In the genomic region with DNA sequence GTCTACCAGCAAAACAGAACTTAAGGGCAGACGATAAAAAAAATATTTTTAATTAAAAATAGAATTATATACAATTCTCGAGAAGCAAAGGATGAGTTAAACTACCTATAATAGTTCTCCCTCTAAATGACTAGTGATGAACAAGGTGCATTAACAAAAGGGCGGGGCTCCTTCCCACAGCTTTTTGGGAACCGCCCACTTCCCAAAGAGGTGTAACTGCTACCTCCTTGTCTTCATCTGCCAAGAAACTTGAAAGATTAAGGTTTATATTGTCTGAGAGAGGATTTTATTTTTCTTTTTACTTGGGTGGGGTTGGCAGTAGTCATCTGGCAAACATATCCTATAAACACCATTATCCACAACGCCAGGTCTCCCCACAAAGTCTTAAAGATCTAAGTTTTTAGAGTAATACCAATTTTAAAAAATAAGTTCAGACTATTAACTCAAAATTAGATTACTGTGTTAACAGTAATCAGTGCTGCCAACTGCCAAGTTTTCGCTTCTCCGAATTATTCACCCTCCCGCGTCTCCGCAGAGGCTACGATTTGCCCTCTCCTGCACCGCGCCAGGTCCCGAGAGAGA, we compare ENCODE assay signal across 8 cellular contexts. TPM values are rescaled to one million over a fixed set of nuclear protein-coding genes. Genes with fewer than 3 reads are reported as not detected.
DNase-seq lines count a peak whose midpoint lies in the region; ATAC-seq and TF ChIP-seq lines count a peak whose summit lies in the region.

No MANE protein-coding gene starts in this region.

- DNase-seq in IMR-90 (no peak), fibroblast of villous mesenchyme (ENCODE audit: low read depth) (no peak), trophoblast cell (peak in 1 of 2 donors; percentile 50), NCI-H1048 (lab: John Stamatoyannopoulos, UW) (no peak), GM10266 (ENCODE audit: extremely low spot score) (no peak)
- peak; percentile 33 for DNase-seq in activated CD4-positive, alpha-beta memory T cell treated with anti-CD3 and anti-CD28 coated beads, Interleukin-2, amount 10 ng/mL, durations not matched to agents 7 days and 5 days

- no peaks in the 10 kb centered on the region; the same call in 1 of the 2 replicates for H3K9me1 ChIP-seq in IMR-90 (ENCODE audit: insufficient read depth, low read length)

- H3K27me3 Mint-ChIP-seq in activated CD4-positive, alpha-beta memory T cell treated with anti-CD3 and anti-CD28 coated beads, Interleukin-2, amount 10 ng/mL, durations not matched to agents 7 days and 5 days = peaks cover 2% of the 10 kb centered on the region

- no peak overlapping the region; the same call in 1 of the 2 replicates for H4K5ac ChIP-seq in IMR-90 (ENCODE audit: low read depth, low read length)

- H3K18ac ChIP-seq in IMR-90 (ENCODE audit: low read depth, low read length) (peak overlapping the region; percentile 35; the same call in 1 of the 2 replicates), trophoblast cell (ENCODE audit: low read length) (peak overlapping the region; percentile 14)

- POLR2A ChIA-PET in IMR-90 (lab: Charles Lee; ENCODE audit: unreplicated experiment) = no interaction called here
- POLR2A ChIA-PET in activated CD4-positive, alpha-beta memory T cell treated with anti-CD3 and anti-CD28 coated beads, Interleukin-2, amount 10 ng/mL, durations not matched to agents 7 days and 5 days (lab: Charles Lee) = interaction anchor here (1.1 to 1.4 kb wide), 4 partner anchors 18 to 512 kb away, joined by 3 to 6 read pairs (median 4); a partner anchor contains a TSS

- H2AFZ ChIP-seq in IMR-90 (replicated peaks; ENCODE audit: low read length, poor library complexity) (peak overlapping the region; percentile 93), trophoblast cell (ENCODE audit: insufficient read depth, low read length, poor library complexity) (peak overlapping the region; percentile 79)

- H3K36me3 ChIP-seq in BLaER1 treated with 17β-estradiol and CSF1 and Interleukin-3, amounts not matched to agents 10 nM and 100 nM = peaks cover 0 to 5% (median 0%) of the 10 kb centered on the region in 11 experiments; a peak in 1 of 22 replicates
- H3K36me3 ChIP-seq in IMR-90 (ENCODE audit: control insufficient read depth, insufficient read depth, low read length) (no peaks in the 10 kb centered on the region), trophoblast cell (ENCODE audit: control insufficient read depth in 1 of 2, insufficient read depth in 2 of 2, low read length in 2 of 2) (no peaks in the 10 kb centered on the region)

- H3K27me3 ChIP-seq in BLaER1 treated with 17β-estradiol and CSF1 and Interleukin-3, amounts not matched to agents 10 nM and 100 nM = no peaks in the 10 kb centered on the region
- H3K27me3 ChIP-seq in IMR-90 (ENCODE audit: control insufficient read depth, insufficient read depth, low read length) = no peaks in the 10 kb centered on the region
- H3K27me3 ChIP-seq in trophoblast cell (ENCODE audit: insufficient read depth, low read length) = no peaks in the 10 kb centered on the region

- H2BK15ac ChIP-seq in IMR-90 (ENCODE audit: low read depth, low read length) = no peak overlapping the region

- no TSS peak for BruUV-seq in IMR-90 (replicated peaks; lab: Mats Ljungman, UMichigan)

- ATAC-seq in IMR-90 (ENCODE audit: low read depth) (no peak), GM18909 (IDR thresholded peaks at IDR 0.05; ENCODE audit: poor library complexity, unreplicated experiment) (no peak)

- H2BK5ac ChIP-seq in IMR-90 (ENCODE audit: low read depth, low read length, poor library complexity, severe bottlenecking) (peak overlapping the region; percentile 65), trophoblast cell (ENCODE audit: low read depth, low read length, poor library complexity) (peak overlapping the region; percentile 76)

- H3K23ac ChIP-seq in IMR-90 (ENCODE audit: low read depth, low read length) (peak overlapping the region; percentile 88), trophoblast cell (ENCODE audit: low read length) (no peak overlapping the region)

- intact Hi-C loops in IMR-90 (cut with micrococcal nuclease) = loop anchor here (5.0 kb wide), 2 partner anchors 61 to 121 kb away; no protein-coding TSS in a partner anchor

- 3% methylated on average over 6 of the region's 14 CpGs; no CpG with 5 or more reads in 1 of the 2 experiments for WGBS in IMR-90 (ENCODE audit: extremely low coverage in 2 of 2, insufficient read length in 1 of 2), 2 experiments
- no CpG with 5 or more reads among the region's 14 CpGs for WGBS in trophoblast cell (ENCODE audit: extremely low coverage, insufficient coverage, insufficient read length)

- H4K8ac ChIP-seq in IMR-90 (ENCODE audit: low read depth in 2 of 2, low read length in 2 of 2) (peak overlapping the region in 1 of 2 experiments; percentile 82; a peak in 2 of 4 replicates), trophoblast cell (ENCODE audit: low read depth, low read length) (peak overlapping the region; percentile 78)

- CTCF ChIA-PET in IMR-90 (lab: Yijun Ruan, JAX) = interaction anchor here (2.9 kb wide), 1 partner anchor 10 kb away, joined by 10 read pairs; no protein-coding TSS in a partner anchor
- CTCF ChIA-PET in activated CD4-positive, alpha-beta memory T cell treated with anti-CD3 and anti-CD28 coated beads, Interleukin-2, amount 10 ng/mL, durations not matched to agents 7 days and 5 days (lab: Charles Lee) = interaction anchor here (1.6 to 2.8 kb wide), 3 partner anchors 11 to 18 kb away, joined by 5 to 23 read pairs (median 6); a partner anchor contains a TSS

- no peak overlapping the region for H2BK12ac ChIP-seq in trophoblast cell (ENCODE audit: low read length)

- TF ChIP-seq CTCF in IMR-90 (conservative IDR thresholded peaks at IDR 0.05; ENCODE audit: low read depth, low read length) (no peak), fibroblast of villous mesenchyme (IDR thresholded peaks at IDR 0.05; ENCODE audit: insufficient read depth, low read depth, low read length) (no peak), GM10266 (IDR thresholded peaks at IDR 0.05; ENCODE audit: control insufficient read depth, insufficient read depth, low read depth, missing control alignments) (no peak)

- H4K91ac ChIP-seq in IMR-90 (ENCODE audit: insufficient read depth, low read depth, low read length) (0 out of 2 replicates have a peak overlapping the region, but pooled peaks have one; percentile 68), trophoblast cell (ENCODE audit: low read depth, low read length) (no peak overlapping the region)

- H3K4me2 ChIP-seq in BLaER1 treated with 17β-estradiol and CSF1 and Interleukin-3, amounts not matched to agents 10 nM and 100 nM = peak overlapping the region; percentile 77 to 92 (median 87)
- H3K4me2 ChIP-seq in IMR-90 (ENCODE audit: low read depth, low read length) = peak overlapping the region; percentile 100
- peak overlapping the region; percentile 93 for H3K4me2 ChIP-seq in trophoblast cell (ENCODE audit: low read length)

- H3K56ac ChIP-seq in IMR-90 (ENCODE audit: extremely low read depth, insufficient read depth, low read length) = peak overlapping the region; percentile 51

- H2AK5ac ChIP-seq in IMR-90 (ENCODE audit: low read depth, low read length) (0 out of 2 replicates have a peak overlapping the region, but pooled peaks have one; percentile 7), trophoblast cell (ENCODE audit: low read length) (no peak overlapping the region)

- H3K27ac Mint-ChIP-seq in activated CD4-positive, alpha-beta memory T cell treated with anti-CD3 and anti-CD28 coated beads, Interleukin-2, amount 10 ng/mL, durations not matched to agents 7 days and 5 days = peak overlapping the region; percentile 92

- H3K14ac ChIP-seq in IMR-90 (replicated peaks; ENCODE audit: low read depth, low read length) (peak overlapping the region; percentile 55), trophoblast cell (ENCODE audit: low read length) (peak overlapping the region; percentile 80)

- in situ Hi-C loops in IMR-90 (cut with MboI; ENCODE audit: low sequenced_read_pairs) = loop anchor here (25.0 kb wide), 1 partner anchor 671 kb away; no protein-coding TSS in a partner anchor

- H2AK9ac ChIP-seq in IMR-90 (replicated peaks; ENCODE audit: low read depth, low read length, poor library complexity) = peak overlapping the region; percentile 71

- H3K9me3 Mint-ChIP-seq in activated CD4-positive, alpha-beta memory T cell treated with anti-CD3 and anti-CD28 coated beads, Interleukin-2, amount 10 ng/mL, durations not matched to agents 7 days and 5 days = no peaks in the 10 kb centered on the region

- H2BK120ac ChIP-seq in IMR-90 (ENCODE audit: low read depth, low read length) (0 out of 2 replicates have a peak overlapping the region, but pooled peaks have one; percentile 49), trophoblast cell (ENCODE audit: insufficient read depth, low read length, poor library complexity) (no peak overlapping the region)

- H4K20me1 ChIP-seq in BLaER1 treated with 17β-estradiol and CSF1 and Interleukin-3, amounts not matched to agents 10 nM and 100 nM = peaks cover 0 to 21% (median 6%) of the 10 kb centered on the region in 11 experiments; a peak in 6 of 22 replicates
- peaks cover 16% of the 10 kb centered on the region for H4K20me1 ChIP-seq in IMR-90 (ENCODE audit: insufficient read depth, low read length)

- dilution Hi-C loops in IMR-90 (cut with HindIII; ENCODE audit: low sequenced_read_pairs, unreplicated experiment) = no loop called here

- H3K27ac ChIP-seq in BLaER1 treated with 17β-estradiol and CSF1 and Interleukin-3, amounts not matched to agents 10 nM and 100 nM = peak overlapping the region; percentile 78 to 86 (median 82)
- H3K27ac ChIP-seq in IMR-90 (ENCODE audit: insufficient read depth, low read length) (peak overlapping the region; percentile 91), trophoblast cell (ENCODE audit: low read depth, low read length) (peak overlapping the region; percentile 73)

- H3K79me1 ChIP-seq in IMR-90 (ENCODE audit: low read depth in 1 of 2, low read length in 2 of 2) = peaks cover 7 to 25% of the 10 kb centered on the region in 2 experiments
- peaks cover 4% of the 10 kb centered on the region for H3K79me1 ChIP-seq in trophoblast cell (ENCODE audit: low read length)

- H2BK20ac ChIP-seq in IMR-90 (ENCODE audit: low read depth, low read length) = no peak overlapping the region

- TF ChIP-seq POLR2A in IMR-90 (IDR thresholded peaks at IDR 0.05; ENCODE audit: low read depth, low read length) = no peak

- peaks cover 13 to 27% (median 19%) of the 10 kb centered on the region in 10 experiments for H3K4me1 ChIP-seq in BLaER1 treated with 17β-estradiol and CSF1 and Interleukin-3, amounts not matched to agents 10 nM and 100 nM
- H3K4me1 ChIP-seq in IMR-90 (ENCODE audit: control insufficient read depth, insufficient read depth, low read length) (peaks cover 2% of the 10 kb centered on the region; the same call in 1 of the 2 replicates), trophoblast cell (ENCODE audit: control insufficient read depth in 1 of 2, insufficient read depth in 2 of 2, low read length in 2 of 2) (no peaks in the 10 kb centered on the region)

- peak overlapping the region; percentile 72 to 91 (median 80) for H3K4me3 ChIP-seq in BLaER1 treated with 17β-estradiol and CSF1 and Interleukin-3, amounts not matched to agents 10 nM and 100 nM
- H3K4me3 ChIP-seq in IMR-90 (ENCODE audit: insufficient read depth, low read depth, low read length) (peak overlapping the region; percentile 99), fibroblast of villous mesenchyme (ENCODE audit: low read depth, low read length) (peak overlapping the region; percentile 82), trophoblast cell (ENCODE audit: low read depth, low read length) (peak overlapping the region; percentile 74)

- no peak for TF ChIP-seq RAD21 in IMR-90 (IDR thresholded peaks at IDR 0.05; ENCODE audit: low read length)

- H3K4ac ChIP-seq in IMR-90 (ENCODE audit: low read depth, low read length) (peak overlapping the region; percentile 77), trophoblast cell (ENCODE audit: low read depth, low read length) (no peak overlapping the region)

- peak overlapping the region; percentile 82 to 91 (median 84) for H3K9ac ChIP-seq in BLaER1 treated with 17β-estradiol and CSF1 and Interleukin-3, amounts not matched to agents 10 nM and 100 nM
- peak overlapping the region; percentile 82 for H3K9ac ChIP-seq in IMR-90 (ENCODE audit: low read depth, low read length)
- peak overlapping the region; percentile 67 for H3K9ac ChIP-seq in trophoblast cell (ENCODE audit: low read length)

- H3K4me3 Mint-ChIP-seq in activated CD4-positive, alpha-beta memory T cell treated with anti-CD3 and anti-CD28 coated beads, Interleukin-2, amount 10 ng/mL, durations not matched to agents 7 days and 5 days = peak overlapping the region; percentile 98

- H3K9me3 ChIP-seq in BLaER1 treated with 17β-estradiol and CSF1 and Interleukin-3, amounts not matched to agents 10 nM and 100 nM (replicated peaks in 1 of 11) = peaks cover 0 to 4% (median 0%) of the 10 kb centered on the region in 11 experiments; a peak in 1 of 22 replicates
- H3K9me3 ChIP-seq in IMR-90 (ENCODE audit: control insufficient read depth, insufficient read depth, low read length) = no peaks in the 10 kb centered on the region
- no peaks in the 10 kb centered on the region for H3K9me3 ChIP-seq in trophoblast cell (ENCODE audit: insufficient read depth, low read depth, low read length)

- H3K36me3 Mint-ChIP-seq in activated CD4-positive, alpha-beta memory T cell treated with anti-CD3 and anti-CD28 coated beads, Interleukin-2, amount 10 ng/mL, durations not matched to agents 7 days and 5 days (ENCODE audit: low read depth) = peaks cover 3% of the 10 kb centered on the region

- H3K4me1 Mint-ChIP-seq in activated CD4-positive, alpha-beta memory T cell treated with anti-CD3 and anti-CD28 coated beads, Interleukin-2, amount 10 ng/mL, durations not matched to agents 7 days and 5 days = peaks cover 29% of the 10 kb centered on the region

- H3K79me2 ChIP-seq in trophoblast cell (ENCODE audit: control insufficient read depth, insufficient read depth, low read length, poor library complexity) = peaks cover 4% of the 10 kb centered on the region

- H4K12ac ChIP-seq in trophoblast cell (ENCODE audit: low read depth, low read length) = peak overlapping the region; percentile 69

RNA-seq across cellular contexts. Expression of a gene that starts 0.9 kb away (rescaled TPM):
- total RNA-seq in IMR-90 (2012; rRNA removed) (22.5 and 25.6 TPM in 2 replicates), fibroblast of villous mesenchyme (42.2 and 57.9 TPM in 2 replicates)
- 3.4 and 5.1 TPM in 2 replicates for polyA plus RNA-seq in IMR-90 (2012; rRNA removed)
- 0.82 and 0.96 TPM in 2 replicates for polyA plus RNA-seq in IMR-90 (2012; cell fraction: cytosol; rRNA removed)
- 1.9 and 16.0 TPM in 2 replicates for polyA plus RNA-seq in IMR-90 (2012; cell fraction: nucleus; rRNA removed; ENCODE audit: low replicate concordance)
- 10 to 100 TPM; 29.0 to 32.8 TPM for total RNA-seq in activated CD4-positive, alpha-beta memory T cell treated with anti-CD3 and anti-CD28 coated beads, Interleukin-2, amount 10 ng/mL, durations not matched to agents 7 days and 5 days
- polyA plus RNA-seq in trophoblast cell (2013) = 5.9 and 7.6 TPM in 2 replicates

RNA-seq across cellular contexts. Expression of a gene that starts 18.0 kb away (rescaled TPM):
- total RNA-seq in IMR-90 (2012; rRNA removed) (1.8 and 5.0 TPM in 2 replicates), fibroblast of villous mesenchyme (4.2 and 5.6 TPM in 2 replicates)
- 3.2 and 6.2 TPM in 2 replicates for polyA plus RNA-seq in IMR-90 (2012; rRNA removed)
- 0.96 and 7.3 TPM in 2 replicates for polyA plus RNA-seq in IMR-90 (2012; cell fraction: cytosol; rRNA removed)
- 0.29 and 21.1 TPM in 2 replicates for polyA plus RNA-seq in IMR-90 (2012; cell fraction: nucleus; rRNA removed; ENCODE audit: low replicate concordance)
- total RNA-seq in activated CD4-positive, alpha-beta memory T cell treated with anti-CD3 and anti-CD28 coated beads, Interleukin-2, amount 10 ng/mL, durations not matched to agents 7 days and 5 days = 1 to 10 TPM; 3.2 to 4.3 TPM
- 9.8 and 10.3 TPM in 2 replicates for polyA plus RNA-seq in trophoblast cell (2013)
